In genomic region chr14:74084277-74085046, GRCh38 we compare ENCODE assay signal across 1 cellular context.
TF ChIP-seq lines count a peak whose summit lies in the region.

ALDH6A1 (minus strand) TSS chr14:74084453; CDS start chr14:74084394, 59 bp downstream.
LIN52 (plus strand) TSS chr14:74084956; CDS start chr14:74084975, 19 bp downstream.

TF ChIP-seq in HepG2, 621 proteins besides CTCF, POLR2A, EP300 and RAD21 (continued from another document and continues in another):
- TF ChIP-seq ZNF512B (CRISPR knock-in tag; IDR thresholded peaks at IDR 0.05; ENCODE audit: borderline replicate concordance) (no peak), ZNF275 (CRISPR knock-in tag; IDR thresholded peaks at IDR 0.05; ENCODE audit: borderline replicate concordance) (0 out of 2 replicates have a peak, but pooled peaks have one; percentile 56), MYC (CRISPR knock-in tag; IDR thresholded peaks at IDR 0.05; ENCODE audit: borderline replicate concordance) (0 out of 2 replicates have a peak, but pooled peaks have one; percentile 36), ZNF800 (CRISPR knock-in tag; IDR thresholded peaks at IDR 0.05) (no peak), ZNF552 (CRISPR knock-in tag; IDR thresholded peaks at IDR 0.05; ENCODE audit: borderline replicate concordance) (no peak), TRIM24 (CRISPR knock-in tag; IDR thresholded peaks at IDR 0.05) (no peak), ZNF672 (CRISPR knock-in tag; IDR thresholded peaks at IDR 0.05) (no peak), PHF8 (CRISPR knock-in tag; IDR thresholded peaks at IDR 0.05) (peak; percentile 77), DZIP1 (CRISPR knock-in tag; IDR thresholded peaks at IDR 0.05) (no peak), RFX3 (CRISPR knock-in tag; IDR thresholded peaks at IDR 0.05) (no peak), RARA (CRISPR knock-in tag; IDR thresholded peaks at IDR 0.05) (no peak), GTF2F1 (IDR thresholded peaks at IDR 0.05; ENCODE audit: low read length) (peak; percentile 93; the same call in 1 of the 2 replicates), ZNF350 (CRISPR knock-in tag; IDR thresholded peaks at IDR 0.05; ENCODE audit: borderline replicate concordance, low read depth) (0 out of 2 replicates have a peak, but pooled peaks have one; percentile 32), GTF3A (CRISPR knock-in tag; conservative IDR thresholded peaks at IDR 0.05) (no peak), HMG20B (CRISPR knock-in tag; conservative IDR thresholded peaks at IDR 0.05) (0 out of 2 replicates have a peak, but pooled peaks have one; percentile 26), MYNN (CRISPR knock-in tag; IDR thresholded peaks at IDR 0.05; ENCODE audit: low read depth) (0 out of 2 replicates have a peak, but pooled peaks have one; percentile 37), ZNF296 (CRISPR knock-in tag; conservative IDR thresholded peaks at IDR 0.05) (no peak), RBFOX2 (IDR thresholded peaks at IDR 0.05; ENCODE audit: low read depth, low read length) (peak; percentile 90), ZNF572 (CRISPR knock-in tag; IDR thresholded peaks at IDR 0.05) (no peak), FOXA3 (CRISPR knock-in tag; IDR thresholded peaks at IDR 0.05) (peak; percentile 63), NKX3-1 (CRISPR knock-in tag; IDR thresholded peaks at IDR 0.05) (0 out of 2 replicates have a peak, but pooled peaks have one; percentile 33), ZBTB44 (CRISPR knock-in tag; IDR thresholded peaks at IDR 0.05) (0 out of 2 replicates have a peak, but pooled peaks have one; percentile 34), KDM5A (IDR thresholded peaks at IDR 0.05; ENCODE audit: borderline replicate concordance, low read length) (no peak), ZNF124 (CRISPR knock-in tag; IDR thresholded peaks at IDR 0.05) (0 out of 2 replicates have a peak, but pooled peaks have one; percentile 47), SRSF1 (optimal IDR thresholded peaks at IDR 0.05; ENCODE audit: low read depth, low read length) (peak; percentile 67), SYNCRIP (IDR thresholded peaks at IDR 0.05; ENCODE audit: insufficient read depth, low read depth, low read length) (no peak), KIAA2018 (CRISPR knock-in tag; IDR thresholded peaks at IDR 0.05; ENCODE audit: borderline replicate concordance) (no peak), ZNF614 (CRISPR knock-in tag; IDR thresholded peaks at IDR 0.05; ENCODE audit: borderline replicate concordance) (peak; percentile 30; the same call in 1 of the 2 replicates), BHLHE40 (IDR thresholded peaks at IDR 0.05; ENCODE audit: low read length) (peak; percentile 92), ZNF414 (CRISPR knock-in tag; IDR thresholded peaks at IDR 0.05) (no peak), THRA (CRISPR knock-in tag; IDR thresholded peaks at IDR 0.05; ENCODE audit: borderline replicate concordance) (0 out of 2 replicates have a peak, but pooled peaks have one; percentile 22), ZNF691 (CRISPR knock-in tag; IDR thresholded peaks at IDR 0.05; ENCODE audit: borderline replicate concordance, low read depth) (peak; percentile 36; the same call in 1 of the 2 replicates), KDM4B (CRISPR knock-in tag; IDR thresholded peaks at IDR 0.05) (no peak; the same call in 1 of the 2 replicates), YEATS2 (CRISPR knock-in tag; IDR thresholded peaks at IDR 0.05; ENCODE audit: borderline replicate concordance) (peak; percentile 37; the same call in 1 of the 2 replicates), PCBP1 (IDR thresholded peaks at IDR 0.05; ENCODE audit: borderline replicate concordance, low read depth, low read length) (0 out of 2 replicates have a peak, but pooled peaks have one; percentile 35), ZNF451 (CRISPR knock-in tag; IDR thresholded peaks at IDR 0.05) (peak; percentile 67; the same call in 1 of the 2 replicates)
